In genomic region chr2:186862869-186863709, GRCh38 we compare ENCODE assay signal across 9 cellular contexts. TPM values are rescaled to one million over a fixed set of nuclear protein-coding genes. Genes with fewer than 3 reads are reported as not detected.
DNase-seq lines count a peak whose midpoint lies in the region; ATAC-seq and TF ChIP-seq lines count a peak whose summit lies in the region.
"Had no signal": no experiment of that assay in that cellular context is flagged by ENCODE, and none has a peak within 500 bp of the region (broad histone marks: within the 10 kb centered on the region; RNA-seq: fewer than 3 reads in every experiment).

No MANE protein-coding gene starts in this region.

- CTCF ChIA-PET in GM10248 (lab: Yijun Ruan, JAX) (interaction anchor here (0.7 to 1.7 kb wide), 16 partner anchors 8 to 980 kb away, joined by 3 to 11 read pairs (median 4); partner anchors contain the start of genes CALCRL and ZSWIM2), MCF 10A (lab: Yijun Ruan, JAX) (interaction anchor here (0.6 to 3.3 kb wide), 25 partner anchors 9 to 1660 kb away, joined by 3 to 36 read pairs (median 4); partner anchors contain the start of gene CALCRL)

- intact Hi-C loops in MCF 10A (cut with micrococcal nuclease), result loop anchor here (1.0 to 10.0 kb wide), 7 partner anchors 272 to 979 kb away; no protein-coding TSS in a partner anchor
- intact Hi-C loops in left lung (cut with DNase I), result loop anchor here in 1 of 2 donors (10.0 kb wide), 1 partner anchor 592 kb away; no protein-coding TSS in a partner anchor

- H3K4me1 ChIP-seq in left lung, result no peaks in the 10 kb centered on the region

- no peak overlapping the region for H3K4me3 ChIP-seq in left lung

- ATAC-seq in left lung, result peak; percentile 74
- no peak for ATAC-seq in HG03095 (IDR thresholded peaks at IDR 0.05; ENCODE audit: unreplicated experiment)

- TF ChIP-seq CTCF in GM10248 (IDR thresholded peaks at IDR 0.05; ENCODE audit: control extremely low read depth, extremely low read depth, low read depth, missing control alignments), result peak; percentile 60
- peak; percentile 74 for TF ChIP-seq CTCF in MCF 10A (IDR thresholded peaks at IDR 0.05; ENCODE audit: unreplicated experiment)
- peak; percentile 63 to 67 for TF ChIP-seq CTCF in left lung (IDR thresholded peaks at IDR 0.05)

- no peak overlapping the region for H3K27ac Mint-ChIP-seq in MCF 10A (ENCODE audit: low read depth, unreplicated experiment)
- H3K27ac Mint-ChIP-seq: activated B cell treated with CpG ODN at 0.5 μM for 24 hours had no signal

- H3K27ac ChIP-seq in left lung, result no peak overlapping the region

- H3K4me3 Mint-ChIP-seq in MCF 10A (ENCODE audit: unreplicated experiment), result no peak overlapping the region
- H3K4me3 Mint-ChIP-seq: activated B cell treated with CpG ODN at 0.5 μM for 24 hours had no signal

- DNase-seq in GM10248 (ENCODE audit: extremely low spot score), result peak; percentile 13
- peak; percentile 88 for DNase-seq in HCEC 1CT
- DNase-seq in NCI-H2029 treated with DMSO at 0.1 percent for 48 hours (lab: John Stamatoyannopoulos, UW), result peak; percentile 18
- DNase-seq in MCF 10A (ENCODE audit: unreplicated experiment), result peak; percentile 57
- DNase-seq in left lung, result no peak
- DNase-seq in activated effector memory CD4-positive, alpha-beta T cell treated with anti-CD3 and anti-CD28 coated beads, Interleukin-2, amount 50 U/mL, for 16 hours, result no peak
- no peak for DNase-seq in OCI-M2 (lab: John Stamatoyannopoulos, UW; ENCODE audit: unreplicated experiment)
- DNase-seq: activated B cell treated with CpG ODN at 0.5 μM for 24 hours had no signal

- H3K36me3 Mint-ChIP-seq in MCF 10A (ENCODE audit: insufficient read depth, unreplicated experiment), result no peaks in the 10 kb centered on the region

- no peaks in the 10 kb centered on the region for H3K4me1 Mint-ChIP-seq in MCF 10A (ENCODE audit: insufficient read depth, unreplicated experiment)
- H3K4me1 Mint-ChIP-seq: activated B cell treated with CpG ODN at 0.5 μM for 24 hours had no signal

- H3K9me3 Mint-ChIP-seq in MCF 10A (ENCODE audit: unreplicated experiment), result no peaks in the 10 kb centered on the region
- H3K9me3 Mint-ChIP-seq: activated B cell treated with CpG ODN at 0.5 μM for 24 hours had no signal

- no peaks in the 10 kb centered on the region for H3K27me3 ChIP-seq in left lung

- no peaks in the 10 kb centered on the region for H3K27me3 Mint-ChIP-seq in MCF 10A (ENCODE audit: insufficient read depth, unreplicated experiment)
- H3K27me3 Mint-ChIP-seq: activated B cell treated with CpG ODN at 0.5 μM for 24 hours had no signal

- POLR2A ChIA-PET in GM10248 (lab: Yijun Ruan, JAX), result no interaction called here
- POLR2A ChIA-PET in MCF 10A (lab: Yijun Ruan, JAX), result interaction anchor here (0.6 to 1.4 kb wide), 2 partner anchors 585 to 615 kb away, joined by 3 to 6 read pairs; partner anchors contain the start of gene CALCRL

- no peaks in the 10 kb centered on the region for H3K9me3 ChIP-seq in left lung

- no peaks in the 10 kb centered on the region for H3K36me3 ChIP-seq in left lung

- BruUV-seq in MCF 10A (replicated peaks; lab: Mats Ljungman, UMichigan), result no TSS peak

RNA-seq across cellular contexts. Expression of gene ZSWIM2, which starts 14.1 kb away (rescaled TPM):
- total RNA-seq in MCF 10A (2022) (not detected in 2 replicates), left lung (not detected)
- total RNA-seq: activated B cell treated with CpG ODN at 0.5 μM for 24 hours had no signal

Comparison
In these comparisons a context has a peak if more than half of its experiments do, and no peak if none do; other contexts are left out.
1. DNase-seq: peak in GM10248 (single experiment), HCEC 1CT (single experiment), NCI-H2029 treated with DMSO at 0.1 percent for 48 hours (single experiment) and MCF 10A (single experiment); none in left lung (0 of 2), activated effector memory CD4-positive, alpha-beta T cell treated with anti-CD3 and anti-CD28 coated beads, Interleukin-2, amount 50 U/mL, for 16 hours (single experiment) and OCI-M2 (single experiment).
2. Peak in every context shown above with its lines, with median percentiles within 50 percentile points of each other: CTCF ChIP-seq.